1 cellular context compared by ENCODE assay signal in genomic region chr22:21009638-21010425, GRCh38.
A peak's percentile ranks its signal among the peaks of the same experiment; 100 is the strongest.
TF ChIP-seq lines count a peak whose summit lies in the region.

No MANE protein-coding gene starts in this region.

TF ChIP-seq in HepG2, 621 proteins besides CTCF, POLR2A, EP300 and RAD21 (continued from another document and continues in another):
- TF ChIP-seq ZNF281 (CRISPR knock-in tag; IDR thresholded peaks at IDR 0.05; ENCODE audit: borderline replicate concordance) (0 out of 2 replicates have a peak, but pooled peaks have one; percentile 58), PITX1 (CRISPR knock-in tag; IDR thresholded peaks at IDR 0.05) (peak; percentile 38; the same call in 1 of the 2 replicates), SIN3B (IDR thresholded peaks at IDR 0.05; ENCODE audit: low read length) (no peak), ZNF691 (CRISPR knock-in tag; IDR thresholded peaks at IDR 0.05; ENCODE audit: borderline replicate concordance, low read depth) (no peak; the same call in 1 of the 2 replicates), GFI1 (CRISPR knock-in tag; IDR thresholded peaks at IDR 0.05; ENCODE audit: borderline replicate concordance) (no peak), ZNF598 (CRISPR knock-in tag; IDR thresholded peaks at IDR 0.05; ENCODE audit: borderline replicate concordance) (no peak), ZNF512B (CRISPR knock-in tag; IDR thresholded peaks at IDR 0.05; ENCODE audit: borderline replicate concordance) (no peak), ZBTB49 (CRISPR knock-in tag; IDR thresholded peaks at IDR 0.05; ENCODE audit: borderline replicate concordance) (peak; percentile 70; the same call in 1 of the 2 replicates), FOXK1 (CRISPR knock-in tag; IDR thresholded peaks at IDR 0.05; ENCODE audit: borderline replicate concordance, low read depth) (peak; percentile 84; the same call in 1 of the 2 replicates), SP1 (IDR thresholded peaks at IDR 0.05) (no peak), SP1 (CRISPR knock-in tag; IDR thresholded peaks at IDR 0.05) (no peak), ZNF770 (CRISPR knock-in tag; IDR thresholded peaks at IDR 0.05) (no peak), ATF5 (CRISPR knock-in tag; IDR thresholded peaks at IDR 0.05; ENCODE audit: low read depth) (no peak), ZNF652 (CRISPR knock-in tag; IDR thresholded peaks at IDR 0.05; ENCODE audit: borderline replicate concordance, low read depth) (0 out of 2 replicates have a peak, but pooled peaks have one; percentile 36), SNAPC2 (CRISPR knock-in tag; IDR thresholded peaks at IDR 0.05) (no peak), ZNF121 (CRISPR knock-in tag; IDR thresholded peaks at IDR 0.05) (no peak), CEBPZ (IDR thresholded peaks at IDR 0.05; ENCODE audit: low read length) (no peak), SETDB1 (CRISPR knock-in tag; IDR thresholded peaks at IDR 0.05; ENCODE audit: borderline replicate concordance) (no peak), MZF1 (CRISPR knock-in tag; IDR thresholded peaks at IDR 0.05; ENCODE audit: borderline replicate concordance) (no peak), HMGA1 (CRISPR knock-in tag; conservative IDR thresholded peaks at IDR 0.05) (no peak), TAF15 (IDR thresholded peaks at IDR 0.05; ENCODE audit: low read depth, low read length, poor library complexity, severe bottlenecking) (no peak), HIVEP1 (CRISPR knock-in tag; IDR thresholded peaks at IDR 0.05) (no peak), CSRNP1 (CRISPR knock-in tag; IDR thresholded peaks at IDR 0.05) (no peak), ZNF557 (CRISPR knock-in tag; IDR thresholded peaks at IDR 0.05) (peak; percentile 95; the same call in 1 of the 2 replicates), REPIN1 (CRISPR knock-in tag; IDR thresholded peaks at IDR 0.05; ENCODE audit: borderline replicate concordance, low read depth) (no peak), MNT (IDR thresholded peaks at IDR 0.05) (no peak), ZEB1 (IDR thresholded peaks at IDR 0.05; ENCODE audit: insufficient replicate concordance, low read depth) (no peak), HMGXB4 (CRISPR knock-in tag; IDR thresholded peaks at IDR 0.05; ENCODE audit: borderline replicate concordance in 1 of 2, low read depth in 1 of 2) (peak in 1 of 2 experiments; percentile 70; a peak in 1 of 4 replicates), ZBTB33 (CRISPR knock-in tag; IDR thresholded peaks at IDR 0.05) (0 out of 2 replicates have a peak, but pooled peaks have one; percentile 30), ZNF589 (CRISPR knock-in tag; conservative IDR thresholded peaks at IDR 0.05) (peak; percentile 58; the same call in 1 of the 2 replicates), ATAD3A (CRISPR knock-in tag; IDR thresholded peaks at IDR 0.05) (0 out of 2 replicates have a peak, but pooled peaks have one; percentile 71)
